Comparison of ENCODE assay signal across 1 cellular context in the genomic region with DNA sequence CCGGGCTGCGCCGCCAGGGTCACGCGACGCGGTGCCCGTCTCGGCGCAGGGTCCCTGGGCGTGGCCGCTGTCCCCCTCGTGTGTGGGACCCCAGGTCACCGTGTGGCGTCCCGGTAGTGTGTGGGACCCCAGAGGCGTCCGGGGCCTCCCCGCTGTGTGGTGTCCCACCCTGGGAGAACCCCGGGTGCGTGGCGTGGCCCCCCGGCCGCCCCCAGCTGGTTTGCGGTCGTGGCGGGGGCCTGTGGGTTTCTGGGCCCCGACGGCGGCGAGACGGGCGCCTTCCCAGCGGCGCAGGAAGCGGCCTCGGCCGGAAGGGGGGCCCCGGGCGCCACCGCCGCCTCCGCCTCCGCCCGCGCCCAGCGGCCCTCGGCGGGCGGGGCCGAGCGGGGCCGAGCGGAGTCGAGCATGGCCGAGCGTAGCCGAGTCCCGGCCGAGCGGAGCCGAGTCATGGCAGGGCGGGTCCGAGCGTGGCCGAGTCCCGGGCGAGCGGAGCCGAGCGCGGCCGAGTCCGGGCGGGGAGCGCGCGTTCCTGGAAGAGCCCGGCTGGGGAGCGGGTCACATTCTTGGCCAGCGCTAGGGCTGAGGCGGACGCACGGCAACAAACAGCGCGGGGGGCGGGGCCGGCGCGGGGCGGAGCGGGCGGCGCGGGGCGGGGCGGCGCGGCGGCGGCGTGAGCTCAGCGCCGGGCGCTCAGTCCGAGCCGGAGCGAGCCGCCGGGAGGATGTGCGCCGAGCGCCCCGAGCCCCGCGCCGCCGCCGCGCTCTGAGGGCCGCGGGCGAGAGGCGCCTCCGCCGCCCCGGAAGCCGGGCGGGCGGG.
A peak's percentile ranks its signal among the peaks of the same experiment; 100 is the strongest.
TF ChIP-seq lines count a peak whose summit lies in the region.

No MANE protein-coding gene starts in this region.

TF ChIP-seq in HEK293, 187 proteins besides CTCF, POLR2A, EP300 and RAD21 (continued from another document and continues in another):
- TF ChIP-seq, protein P1, sequence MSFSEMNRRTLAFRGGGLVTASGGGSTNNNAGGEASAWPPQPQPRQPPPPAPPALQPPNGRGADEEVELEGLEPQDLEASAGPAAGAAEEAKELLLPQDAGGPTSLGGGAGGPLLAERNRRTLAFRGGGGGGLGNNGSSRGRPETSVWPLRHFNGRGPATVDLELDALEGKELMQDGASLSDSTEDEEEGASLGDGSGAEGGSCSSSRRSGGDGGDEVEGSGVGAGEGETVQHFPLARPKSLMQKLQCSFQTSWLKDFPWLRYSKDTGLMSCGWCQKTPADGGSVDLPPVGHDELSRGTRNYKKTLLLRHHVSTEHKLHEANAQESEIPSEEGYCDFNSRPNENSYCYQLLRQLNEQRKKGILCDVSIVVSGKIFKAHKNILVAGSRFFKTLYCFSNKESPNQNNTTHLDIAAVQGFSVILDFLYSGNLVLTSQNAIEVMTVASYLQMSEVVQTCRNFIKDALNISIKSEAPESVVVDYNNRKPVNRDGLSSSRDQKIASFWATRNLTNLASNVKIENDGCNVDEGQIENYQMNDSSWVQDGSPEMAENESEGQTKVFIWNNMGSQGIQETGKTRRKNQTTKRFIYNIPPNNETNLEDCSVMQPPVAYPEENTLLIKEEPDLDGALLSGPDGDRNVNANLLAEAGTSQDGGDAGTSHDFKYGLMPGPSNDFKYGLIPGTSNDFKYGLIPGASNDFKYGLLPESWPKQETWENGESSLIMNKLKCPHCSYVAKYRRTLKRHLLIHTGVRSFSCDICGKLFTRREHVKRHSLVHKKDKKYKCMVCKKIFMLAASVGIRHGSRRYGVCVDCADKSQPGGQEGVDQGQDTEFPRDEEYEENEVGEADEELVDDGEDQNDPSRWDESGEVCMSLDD (tag by site-specific recombination; IDR thresholded peaks at IDR 0.05) = no peak
- TF ChIP-seq GLIS2 (tag by site-specific recombination; IDR thresholded peaks at IDR 0.05) (peak; percentile 92), ZNF184 (tag by site-specific recombination; IDR thresholded peaks at IDR 0.05) (no peak), ZNF623 (tag by site-specific recombination; IDR thresholded peaks at IDR 0.05) (no peak), EGR2 (tag by site-specific recombination; IDR thresholded peaks at IDR 0.05; ENCODE audit: low read depth) (0 out of 2 replicates have a peak, but pooled peaks have one; percentile 32), ZNF596 (tag by site-specific recombination; IDR thresholded peaks at IDR 0.05) (0 out of 2 replicates have a peak, but pooled peaks have one; percentile 17), ZNF366 (tag by site-specific recombination; conservative IDR thresholded peaks at IDR 0.05) (no peak), TRIM28 (IDR thresholded peaks at IDR 0.05; ENCODE audit: borderline replicate concordance, low read length) (no peak), ZBTB20 (tag by site-specific recombination; IDR thresholded peaks at IDR 0.05) (peak; percentile 42; the same call in 1 of the 2 replicates), ZNF48 (tag by site-specific recombination; IDR thresholded peaks at IDR 0.05) (no peak), ZNF624 (tag by site-specific recombination; IDR thresholded peaks at IDR 0.05) (no peak), ZNF404 (tag by site-specific recombination; IDR thresholded peaks at IDR 0.05) (no peak), OSR2 (tag by site-specific recombination; IDR thresholded peaks at IDR 0.05) (no peak), ZNF19 (tag by site-specific recombination; IDR thresholded peaks at IDR 0.05; ENCODE audit: low read depth) (no peak), WT1 (tag by site-specific recombination; IDR thresholded peaks at IDR 0.05) (no peak), MZF1 (tag by site-specific recombination; IDR thresholded peaks at IDR 0.05; ENCODE audit: borderline replicate concordance) (no peak), ZFHX2 (tag by site-specific recombination; conservative IDR thresholded peaks at IDR 0.05) (peak; percentile 70), ZBTB8A (tag by site-specific recombination; IDR thresholded peaks at IDR 0.05) (peak; percentile 88), ZNF776 (tag by site-specific recombination; IDR thresholded peaks at IDR 0.05; ENCODE audit: borderline replicate concordance) (no peak), YY2 (tag by site-specific recombination; IDR thresholded peaks at IDR 0.05) (no peak), ZNF530 (tag by site-specific recombination; IDR thresholded peaks at IDR 0.05; ENCODE audit: low read depth) (no peak), ZFP69B (tag by site-specific recombination; IDR thresholded peaks at IDR 0.05) (peak; percentile 64; the same call in 1 of the 2 replicates), ZNF707 (tag by site-specific recombination; IDR thresholded peaks at IDR 0.05) (no peak), ZNF558 (tag by site-specific recombination; IDR thresholded peaks at IDR 0.05) (no peak), ZBTB1 (tag by site-specific recombination; IDR thresholded peaks at IDR 0.05) (0 out of 2 replicates have a peak, but pooled peaks have one; percentile 49)
- TF ChIP-seq, protein P2, sequence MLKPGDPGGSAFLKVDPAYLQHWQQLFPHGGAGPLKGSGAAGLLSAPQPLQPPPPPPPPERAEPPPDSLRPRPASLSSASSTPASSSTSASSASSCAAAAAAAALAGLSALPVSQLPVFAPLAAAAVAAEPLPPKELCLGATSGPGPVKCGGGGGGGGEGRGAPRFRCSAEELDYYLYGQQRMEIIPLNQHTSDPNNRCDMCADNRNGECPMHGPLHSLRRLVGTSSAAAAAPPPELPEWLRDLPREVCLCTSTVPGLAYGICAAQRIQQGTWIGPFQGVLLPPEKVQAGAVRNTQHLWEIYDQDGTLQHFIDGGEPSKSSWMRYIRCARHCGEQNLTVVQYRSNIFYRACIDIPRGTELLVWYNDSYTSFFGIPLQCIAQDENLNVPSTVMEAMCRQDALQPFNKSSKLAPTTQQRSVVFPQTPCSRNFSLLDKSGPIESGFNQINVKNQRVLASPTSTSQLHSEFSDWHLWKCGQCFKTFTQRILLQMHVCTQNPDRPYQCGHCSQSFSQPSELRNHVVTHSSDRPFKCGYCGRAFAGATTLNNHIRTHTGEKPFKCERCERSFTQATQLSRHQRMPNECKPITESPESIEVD (tag by site-specific recombination; IDR thresholded peaks at IDR 0.05) = no peak
- TF ChIP-seq, protein P3, sequence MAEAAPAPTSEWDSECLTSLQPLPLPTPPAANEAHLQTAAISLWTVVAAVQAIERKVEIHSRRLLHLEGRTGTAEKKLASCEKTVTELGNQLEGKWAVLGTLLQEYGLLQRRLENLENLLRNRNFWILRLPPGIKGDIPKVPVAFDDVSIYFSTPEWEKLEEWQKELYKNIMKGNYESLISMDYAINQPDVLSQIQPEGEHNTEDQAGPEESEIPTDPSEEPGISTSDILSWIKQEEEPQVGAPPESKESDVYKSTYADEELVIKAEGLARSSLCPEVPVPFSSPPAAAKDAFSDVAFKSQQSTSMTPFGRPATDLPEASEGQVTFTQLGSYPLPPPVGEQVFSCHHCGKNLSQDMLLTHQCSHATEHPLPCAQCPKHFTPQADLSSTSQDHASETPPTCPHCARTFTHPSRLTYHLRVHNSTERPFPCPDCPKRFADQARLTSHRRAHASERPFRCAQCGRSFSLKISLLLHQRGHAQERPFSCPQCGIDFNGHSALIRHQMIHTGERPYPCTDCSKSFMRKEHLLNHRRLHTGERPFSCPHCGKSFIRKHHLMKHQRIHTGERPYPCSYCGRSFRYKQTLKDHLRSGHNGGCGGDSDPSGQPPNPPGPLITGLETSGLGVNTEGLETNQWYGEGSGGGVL (tag by site-specific recombination; IDR thresholded peaks at IDR 0.05) = peak; percentile 61
- TF ChIP-seq, protein P4, sequence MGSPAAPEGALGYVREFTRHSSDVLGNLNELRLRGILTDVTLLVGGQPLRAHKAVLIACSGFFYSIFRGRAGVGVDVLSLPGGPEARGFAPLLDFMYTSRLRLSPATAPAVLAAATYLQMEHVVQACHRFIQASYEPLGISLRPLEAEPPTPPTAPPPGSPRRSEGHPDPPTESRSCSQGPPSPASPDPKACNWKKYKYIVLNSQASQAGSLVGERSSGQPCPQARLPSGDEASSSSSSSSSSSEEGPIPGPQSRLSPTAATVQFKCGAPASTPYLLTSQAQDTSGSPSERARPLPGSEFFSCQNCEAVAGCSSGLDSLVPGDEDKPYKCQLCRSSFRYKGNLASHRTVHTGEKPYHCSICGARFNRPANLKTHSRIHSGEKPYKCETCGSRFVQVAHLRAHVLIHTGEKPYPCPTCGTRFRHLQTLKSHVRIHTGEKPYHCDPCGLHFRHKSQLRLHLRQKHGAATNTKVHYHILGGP (tag by site-specific recombination; IDR thresholded peaks at IDR 0.05) = no peak
- TF ChIP-seq, protein P5, sequence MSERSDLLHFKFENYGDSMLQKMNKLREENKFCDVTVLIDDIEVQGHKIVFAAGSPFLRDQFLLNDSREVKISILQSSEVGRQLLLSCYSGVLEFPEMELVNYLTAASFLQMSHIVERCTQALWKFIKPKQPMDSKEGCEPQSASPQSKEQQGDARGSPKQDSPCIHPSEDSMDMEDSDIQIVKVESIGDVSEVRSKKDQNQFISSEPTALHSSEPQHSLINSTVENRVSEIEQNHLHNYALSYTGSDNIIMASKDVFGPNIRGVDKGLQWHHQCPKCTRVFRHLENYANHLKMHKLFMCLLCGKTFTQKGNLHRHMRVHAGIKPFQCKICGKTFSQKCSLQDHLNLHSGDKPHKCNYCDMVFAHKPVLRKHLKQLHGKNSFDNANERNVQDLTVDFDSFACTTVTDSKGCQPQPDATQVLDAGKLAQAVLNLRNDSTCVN (tag by site-specific recombination; optimal IDR thresholded peaks at IDR 0.05) = peak; percentile 59
- TF ChIP-seq, protein P6, sequence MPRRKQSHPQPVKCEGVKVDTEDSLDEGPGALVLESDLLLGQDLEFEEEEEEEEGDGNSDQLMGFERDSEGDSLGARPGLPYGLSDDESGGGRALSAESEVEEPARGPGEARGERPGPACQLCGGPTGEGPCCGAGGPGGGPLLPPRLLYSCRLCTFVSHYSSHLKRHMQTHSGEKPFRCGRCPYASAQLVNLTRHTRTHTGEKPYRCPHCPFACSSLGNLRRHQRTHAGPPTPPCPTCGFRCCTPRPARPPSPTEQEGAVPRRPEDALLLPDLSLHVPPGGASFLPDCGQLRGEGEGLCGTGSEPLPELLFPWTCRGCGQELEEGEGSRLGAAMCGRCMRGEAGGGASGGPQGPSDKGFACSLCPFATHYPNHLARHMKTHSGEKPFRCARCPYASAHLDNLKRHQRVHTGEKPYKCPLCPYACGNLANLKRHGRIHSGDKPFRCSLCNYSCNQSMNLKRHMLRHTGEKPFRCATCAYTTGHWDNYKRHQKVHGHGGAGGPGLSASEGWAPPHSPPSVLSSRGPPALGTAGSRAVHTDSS (tag by site-specific recombination; IDR thresholded peaks at IDR 0.05) = no peak
- TF ChIP-seq, protein P7, sequence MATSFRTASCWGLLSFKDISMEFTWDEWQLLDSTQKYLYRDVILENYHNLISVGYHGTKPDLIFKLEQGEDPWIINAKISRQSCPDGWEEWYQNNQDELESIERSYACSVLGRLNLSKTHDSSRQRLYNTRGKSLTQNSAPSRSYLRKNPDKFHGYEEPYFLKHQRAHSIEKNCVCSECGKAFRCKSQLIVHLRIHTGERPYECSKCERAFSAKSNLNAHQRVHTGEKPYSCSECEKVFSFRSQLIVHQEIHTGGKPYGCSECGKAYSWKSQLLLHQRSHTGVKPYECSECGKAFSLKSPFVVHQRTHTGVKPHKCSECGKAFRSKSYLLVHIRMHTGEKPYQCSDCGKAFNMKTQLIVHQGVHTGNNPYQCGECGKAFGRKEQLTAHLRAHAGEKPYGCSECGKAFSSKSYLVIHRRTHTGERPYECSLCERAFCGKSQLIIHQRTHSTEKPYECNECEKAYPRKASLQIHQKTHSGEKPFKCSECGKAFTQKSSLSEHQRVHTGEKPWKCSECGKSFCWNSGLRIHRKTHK (tag by site-specific recombination; IDR thresholded peaks at IDR 0.05) = no peak
- TF ChIP-seq, protein P8, sequence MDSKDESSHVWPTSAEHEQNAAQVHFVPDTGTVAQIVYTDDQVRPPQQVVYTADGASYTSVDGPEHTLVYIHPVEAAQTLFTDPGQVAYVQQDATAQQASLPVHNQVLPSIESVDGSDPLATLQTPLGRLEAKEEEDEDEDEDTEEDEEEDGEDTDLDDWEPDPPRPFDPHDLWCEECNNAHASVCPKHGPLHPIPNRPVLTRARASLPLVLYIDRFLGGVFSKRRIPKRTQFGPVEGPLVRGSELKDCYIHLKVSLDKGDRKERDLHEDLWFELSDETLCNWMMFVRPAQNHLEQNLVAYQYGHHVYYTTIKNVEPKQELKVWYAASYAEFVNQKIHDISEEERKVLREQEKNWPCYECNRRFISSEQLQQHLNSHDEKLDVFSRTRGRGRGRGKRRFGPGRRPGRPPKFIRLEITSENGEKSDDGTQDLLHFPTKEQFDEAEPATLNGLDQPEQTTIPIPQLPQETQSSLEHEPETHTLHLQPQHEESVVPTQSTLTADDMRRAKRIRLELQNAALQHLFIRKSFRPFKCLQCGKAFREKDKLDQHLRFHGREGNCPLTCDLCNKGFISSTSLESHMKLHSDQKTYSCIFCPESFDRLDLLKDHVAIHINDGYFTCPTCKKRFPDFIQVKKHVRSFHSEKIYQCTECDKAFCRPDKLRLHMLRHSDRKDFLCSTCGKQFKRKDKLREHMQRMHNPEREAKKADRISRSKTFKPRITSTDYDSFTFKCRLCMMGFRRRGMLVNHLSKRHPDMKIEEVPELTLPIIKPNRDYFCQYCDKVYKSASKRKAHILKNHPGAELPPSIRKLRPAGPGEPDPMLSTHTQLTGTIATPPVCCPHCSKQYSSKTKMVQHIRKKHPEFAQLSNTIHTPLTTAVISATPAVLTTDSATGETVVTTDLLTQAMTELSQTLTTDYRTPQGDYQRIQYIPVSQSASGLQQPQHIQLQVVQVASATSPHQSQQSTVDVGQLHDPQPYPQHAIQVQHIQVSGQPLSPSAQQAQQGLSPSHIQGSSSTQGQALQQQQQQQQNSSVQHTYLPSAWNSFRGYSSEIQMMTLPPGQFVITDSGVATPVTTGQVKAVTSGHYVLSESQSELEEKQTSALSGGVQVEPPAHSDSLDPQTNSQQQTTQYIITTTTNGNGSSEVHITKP (tag by site-specific recombination; IDR thresholded peaks at IDR 0.05) = no peak
- TF ChIP-seq, protein P9, sequence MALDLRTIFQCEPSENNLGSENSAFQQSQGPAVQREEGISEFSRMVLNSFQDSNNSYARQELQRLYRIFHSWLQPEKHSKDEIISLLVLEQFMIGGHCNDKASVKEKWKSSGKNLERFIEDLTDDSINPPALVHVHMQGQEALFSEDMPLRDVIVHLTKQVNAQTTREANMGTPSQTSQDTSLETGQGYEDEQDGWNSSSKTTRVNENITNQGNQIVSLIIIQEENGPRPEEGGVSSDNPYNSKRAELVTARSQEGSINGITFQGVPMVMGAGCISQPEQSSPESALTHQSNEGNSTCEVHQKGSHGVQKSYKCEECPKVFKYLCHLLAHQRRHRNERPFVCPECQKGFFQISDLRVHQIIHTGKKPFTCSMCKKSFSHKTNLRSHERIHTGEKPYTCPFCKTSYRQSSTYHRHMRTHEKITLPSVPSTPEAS (tag by site-specific recombination; IDR thresholded peaks at IDR 0.05) = no peak
- TF ChIP-seq, protein P10, sequence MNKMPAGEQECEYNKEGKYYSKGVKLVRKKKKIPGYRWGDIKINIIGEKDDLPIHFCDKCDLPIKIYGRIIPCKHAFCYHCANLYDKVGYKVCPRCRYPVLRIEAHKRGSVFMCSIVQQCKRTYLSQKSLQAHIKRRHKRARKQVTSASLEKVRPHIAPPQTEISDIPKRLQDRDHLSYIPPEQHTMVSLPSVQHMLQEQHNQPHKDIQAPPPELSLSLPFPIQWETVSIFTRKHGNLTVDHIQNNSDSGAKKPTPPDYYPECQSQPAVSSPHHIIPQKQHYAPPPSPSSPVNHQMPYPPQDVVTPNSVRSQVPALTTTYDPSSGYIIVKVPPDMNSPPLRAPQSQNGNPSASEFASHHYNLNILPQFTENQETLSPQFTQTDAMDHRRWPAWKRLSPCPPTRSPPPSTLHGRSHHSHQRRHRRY (tag by site-specific recombination; IDR thresholded peaks at IDR 0.05) = no peak
